ENCODE assay signal across 8 cellular contexts in the genomic region with DNA sequence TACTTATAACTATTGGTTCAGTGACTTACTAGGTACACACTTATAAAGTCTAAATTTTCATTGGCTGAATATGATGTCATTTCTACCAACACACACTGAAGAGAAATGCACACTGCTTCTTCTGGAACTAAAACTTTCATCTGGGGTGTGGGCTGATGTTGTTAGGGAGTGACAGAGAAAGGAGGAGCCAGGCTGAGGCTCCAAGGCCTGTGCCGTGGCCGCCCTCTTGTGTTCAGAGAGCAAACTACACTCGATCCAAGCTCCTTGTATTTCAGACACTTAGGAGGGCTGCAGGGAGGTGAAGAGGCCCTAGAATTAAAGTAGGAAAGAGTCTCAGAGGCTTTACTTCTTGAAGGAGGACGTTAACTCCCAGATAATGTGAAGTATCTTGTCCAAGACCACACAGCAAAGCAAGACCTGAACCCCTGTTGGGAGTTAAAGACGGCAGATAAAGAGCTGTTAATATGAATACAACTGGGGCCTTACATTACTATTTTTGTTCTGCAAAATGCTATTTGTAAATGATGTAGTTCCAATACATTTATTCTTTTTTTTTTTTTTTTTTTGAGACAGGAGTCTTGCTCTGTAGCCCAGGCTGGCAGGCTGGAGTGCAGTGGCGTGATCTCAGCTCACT.
A peak's percentile ranks its signal among the peaks of the same experiment; 100 is the strongest.
DNase-seq lines count a peak whose midpoint lies in the region; ATAC-seq and TF ChIP-seq lines count a peak whose summit lies in the region.

No MANE protein-coding gene starts in this region.

- H3K4me1 ChIP-seq in lung (ENCODE audit: control insufficient read depth in 2 of 2, insufficient read depth in 2 of 2, low read length in 2 of 2): peaks cover 0 to 7% of the 10 kb centered on the region in 2 donors

- CTCF ChIA-PET in BJ (lab: Yijun Ruan, JAX): interaction anchor here (0.6 to 9.7 kb wide), 35 partner anchors 10 to 611 kb away, joined by 3 to 151 read pairs (median 4); no protein-coding TSS in a partner anchor

- H3K27me3 ChIP-seq in BJ (ENCODE audit: control insufficient read depth, insufficient read depth, low read length): no peaks in the 10 kb centered on the region
- no peaks in the 10 kb centered on the region for H3K27me3 ChIP-seq in lung (ENCODE audit: control insufficient read depth, insufficient read depth)

- 32 to 34% methylated on average over 6 of the region's 6 CpGs for WGBS in lung, 2 donors

- peak; percentile 51 for DNase-seq in BJ (ENCODE audit: low read depth)
- DNase-seq in NCI-H526 (lab: John Stamatoyannopoulos, UW): peak; percentile 25 to 82
- DNase-seq in activated CD4-positive, alpha-beta T cell treated with anti-CD3 and anti-CD28 coated beads, Interleukin-2, amount 50 U/mL, for 48 hours: peak; percentile 87 to 91
- peak; percentile 42 to 83 for DNase-seq in dermis microvascular lymphatic vessel endothelial cell (ENCODE audit: low read depth in 2 of 2)
- peak; percentile 79 for DNase-seq in lung (ENCODE audit: low spot score)
- peak; percentile 46 for DNase-seq in stimulated activated CD8-positive, alpha-beta memory T cell treated with anti-CD3 and anti-CD28 coated beads, Interleukin-15, amount 100 ng/mL, for 24 hours (ENCODE audit: low read depth)

- H3K4me3 ChIP-seq in BJ (ENCODE audit: low read depth, low read length) (no peak overlapping the region), lung (no peak overlapping the region)

- H3K36me3 ChIP-seq in BJ (ENCODE audit: control insufficient read depth, insufficient read depth, low read length) (peaks cover 31% of the 10 kb centered on the region), lung (ENCODE audit: control insufficient read depth in 2 of 2, insufficient read depth in 2 of 2, low read length in 2 of 2) (peaks cover 0 to 18% of the 10 kb centered on the region in 2 donors)

- POLR2A ChIA-PET in BJ (lab: Charles Lee): interaction anchor here (0.7 kb wide), 1 partner anchor 156 kb away, joined by 7 read pairs; no protein-coding TSS in a partner anchor

- no peak overlapping the region for H3K27ac ChIP-seq in lung (ENCODE audit: low read depth in 1 of 2, low read length in 1 of 2)

- ATAC-seq in GM18907 (IDR thresholded peaks at IDR 0.05; ENCODE audit: unreplicated experiment): peak; percentile 86
- ATAC-seq in HG03196 (IDR thresholded peaks at IDR 0.05; ENCODE audit: unreplicated experiment): peak; percentile 89
- peak; percentile 63 for ATAC-seq in lung (ENCODE audit: insufficient read depth, low FRiP score)

- peak; percentile 93 for TF ChIP-seq CTCF in BJ (IDR thresholded peaks at IDR 0.05; ENCODE audit: insufficient read depth, low read depth, low read length)
- peak; percentile 89 for TF ChIP-seq CTCF in lung (IDR thresholded peaks at IDR 0.05; ENCODE audit: control extremely low read depth, extremely low read depth)

- no peaks in the 10 kb centered on the region for H3K9me3 ChIP-seq in lung (ENCODE audit: control insufficient read depth in 2 of 2, insufficient read depth in 1 of 2, low read length in 1 of 2)
